19 cellular contexts compared by ENCODE assay signal in genomic region chrX:94854251-94854650, GRCh38.
"Had no signal": no experiment of that assay in that cellular context is flagged by ENCODE, and none has a peak within 500 bp of the region (broad histone marks: within the 10 kb centered on the region; RNA-seq: fewer than 3 reads in every experiment).

No MANE protein-coding gene starts in this region.

- H3K9me3 Mint-ChIP-seq: activated CD4-positive, alpha-beta T cell treated with anti-CD3 and anti-CD28 coated beads, Interleukin-2, amount 10 ng/mL, durations not matched to agents 7 days and 5 days; activated naive CD8-positive, alpha-beta T cell treated with anti-CD3 and anti-CD28 coated beads for 36 hours; activated T-helper 17 cell treated with anti-CD3 and anti-CD28 coated beads, Interleukin-2, amount 50 U/mL, for 72 hours; T-cell had no signal

- H3K36me3 Mint-ChIP-seq: activated CD4-positive, alpha-beta memory T cell treated with anti-CD3 and anti-CD28 coated beads for 36 hours; activated naive CD4-positive, alpha-beta T cell treated with anti-CD3 and anti-CD28 coated beads, Interleukin-2, amount 10 ng/mL, durations not matched to agents 7 days and 5 days; activated naive CD8-positive, alpha-beta T cell treated with anti-CD3 and anti-CD28 coated beads for 36 hours; T-cell had no signal

- H3K27ac ChIP-seq: brain microvascular endothelial cell, cardiac muscle cell, SK-N-MC, VCaP had no signal

- H3K4me3 Mint-ChIP-seq: activated CD4-positive, alpha-beta memory T cell treated with anti-CD3 and anti-CD28 coated beads for 36 hours; activated CD4-positive, alpha-beta T cell treated with anti-CD3 and anti-CD28 coated beads, Interleukin-2, amount 10 ng/mL, durations not matched to agents 7 days and 5 days; activated naive CD4-positive, alpha-beta T cell treated with anti-CD3 and anti-CD28 coated beads, Interleukin-2, amount 10 ng/mL, durations not matched to agents 7 days and 5 days; activated naive CD8-positive, alpha-beta T cell treated with anti-CD3 and anti-CD28 coated beads for 36 hours; activated T-helper 17 cell treated with anti-CD3 and anti-CD28 coated beads, Interleukin-2, amount 50 U/mL, for 72 hours; T-cell had no signal

- H3K4me3 ChIP-seq: cardiac muscle cell, SK-N-MC had no signal

- H3K4me1 Mint-ChIP-seq: activated CD4-positive, alpha-beta T cell treated with anti-CD3 and anti-CD28 coated beads, Interleukin-2, amount 10 ng/mL, durations not matched to agents 7 days and 5 days; activated naive CD4-positive, alpha-beta T cell treated with anti-CD3 and anti-CD28 coated beads, Interleukin-2, amount 10 ng/mL, durations not matched to agents 7 days and 5 days; activated naive CD8-positive, alpha-beta T cell treated with anti-CD3 and anti-CD28 coated beads for 36 hours; activated T-helper 17 cell treated with anti-CD3 and anti-CD28 coated beads, Interleukin-2, amount 50 U/mL, for 72 hours; T-cell had no signal

- H3K36me3 ChIP-seq: brain microvascular endothelial cell, cardiac muscle cell had no signal

- DNase-seq: activated CD4-positive, alpha-beta memory T cell treated with anti-CD3 and anti-CD28 coated beads for 36 hours; activated CD4-positive, alpha-beta T cell treated with anti-CD3 and anti-CD28 coated beads, Interleukin-2, amount 10 ng/mL, durations not matched to agents 7 days and 5 days; activated CD4-positive, CD25-positive, alpha-beta regulatory T cell; activated CD8-positive, alpha-beta memory T cell treated with anti-CD3 and anti-CD28 coated beads for 24 hours; activated gamma-delta T cell; activated naive CD4-positive, alpha-beta T cell treated with anti-CD3 and anti-CD28 coated beads, Interleukin-2, amount 10 ng/mL, durations not matched to agents 7 days and 5 days; activated naive CD8-positive, alpha-beta T cell treated with anti-CD3 and anti-CD28 coated beads for 36 hours; activated T-cell treated with anti-CD3 and anti-CD28 coated beads, Interleukin-2, amount 50 U/mL, for 48 hours; brain microvascular endothelial cell; KG1; NCI-H1048; NCI-H146; NCI-H2227 treated with DMSO at 0.1 percent for 48 hours; SHP77 treated with DMSO at 0.1 percent for 48 hours; T-cell had no signal

- H3K27me3 ChIP-seq: brain microvascular endothelial cell, cardiac muscle cell had no signal

- H3K27ac Mint-ChIP-seq: activated CD4-positive, alpha-beta memory T cell treated with anti-CD3 and anti-CD28 coated beads for 36 hours; activated CD4-positive, alpha-beta T cell treated with anti-CD3 and anti-CD28 coated beads, Interleukin-2, amount 10 ng/mL, durations not matched to agents 7 days and 5 days; activated naive CD4-positive, alpha-beta T cell treated with anti-CD3 and anti-CD28 coated beads, Interleukin-2, amount 10 ng/mL, durations not matched to agents 7 days and 5 days; activated naive CD8-positive, alpha-beta T cell treated with anti-CD3 and anti-CD28 coated beads for 36 hours; activated T-helper 17 cell treated with anti-CD3 and anti-CD28 coated beads, Interleukin-2, amount 50 U/mL, for 72 hours; T-cell had no signal

- H3K27me3 Mint-ChIP-seq: activated CD4-positive, alpha-beta memory T cell treated with anti-CD3 and anti-CD28 coated beads for 36 hours; activated CD4-positive, alpha-beta T cell treated with anti-CD3 and anti-CD28 coated beads, Interleukin-2, amount 10 ng/mL, durations not matched to agents 7 days and 5 days; activated naive CD4-positive, alpha-beta T cell treated with anti-CD3 and anti-CD28 coated beads, Interleukin-2, amount 10 ng/mL, durations not matched to agents 7 days and 5 days; activated naive CD8-positive, alpha-beta T cell treated with anti-CD3 and anti-CD28 coated beads for 36 hours; activated T-helper 17 cell treated with anti-CD3 and anti-CD28 coated beads, Interleukin-2, amount 50 U/mL, for 72 hours had no signal
